ENCODE assay signal across 14 cellular contexts in the genomic region with DNA sequence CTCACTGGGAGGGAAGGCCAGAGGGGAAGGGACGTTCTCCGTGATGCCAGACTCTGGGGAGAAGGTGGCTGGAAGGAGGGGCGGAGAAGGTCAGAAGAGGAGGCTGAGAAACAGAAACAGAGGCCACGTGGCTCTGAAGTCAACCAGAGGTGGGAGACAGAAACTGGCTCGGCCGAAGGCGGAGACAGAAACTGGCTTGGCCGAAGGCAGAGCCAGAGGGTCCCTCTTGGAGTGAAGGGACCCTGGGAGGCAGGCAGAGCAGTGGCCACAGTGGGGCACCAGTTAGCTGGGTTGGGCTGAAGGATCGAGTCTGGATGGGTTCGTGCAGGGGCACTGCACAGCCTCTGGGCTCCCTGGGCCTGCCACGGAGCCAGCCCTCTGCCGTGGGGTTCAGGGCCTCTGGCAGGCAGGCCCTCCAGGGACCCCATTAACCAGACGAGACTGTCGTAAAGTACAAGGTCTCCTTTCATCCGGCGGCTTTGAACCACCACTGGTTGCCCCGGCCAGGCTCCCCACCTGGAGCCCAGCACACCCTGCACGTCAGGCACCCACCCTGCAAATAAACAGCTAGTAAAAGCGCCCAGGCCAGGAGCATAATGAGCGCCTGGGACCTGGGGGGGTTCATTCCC.
DNase-seq lines count a peak whose midpoint lies in the region; ATAC-seq and TF ChIP-seq lines count a peak whose summit lies in the region.
"Had no signal": no experiment of that assay in that cellular context is flagged by ENCODE, and none has a peak within 500 bp of the region (broad histone marks: within the 10 kb centered on the region; RNA-seq: fewer than 3 reads in every experiment).

No MANE protein-coding gene starts in this region.

- TF ChIP-seq CTCF in coronary artery (IDR thresholded peaks at IDR 0.05) (no peak), mucosa of descending colon (IDR thresholded peaks at IDR 0.05) (no peak), natural killer cell (IDR thresholded peaks at IDR 0.05) (no peak)

- no peak overlapping the region for H3K27ac ChIP-seq in coronary artery
- H3K27ac ChIP-seq: esophagus squamous epithelium had no signal

- H3K36me3 Mint-ChIP-seq in natural killer cell: no peaks in the 10 kb centered on the region
- H3K36me3 Mint-ChIP-seq in stimulated activated naive B cell treated with anti-CD40 and anti-IgM and Interleukin-4, amounts not matched to agents 10 μg/mL and 1 μg/mL and 100 μg/mL, for 72 hours: no peaks in the 10 kb centered on the region

- ATAC-seq in mucosa of descending colon (peak; percentile 61), HG02938 (IDR thresholded peaks at IDR 0.05; ENCODE audit: unreplicated experiment) (no peak), natural killer cell (no peak), HG02678 (IDR thresholded peaks at IDR 0.05; ENCODE audit: unreplicated experiment) (no peak)
- ATAC-seq in stimulated activated naive B cell treated with anti-CD40 and anti-IgM and Interleukin-4, amounts not matched to agents 10 μg/mL and 1 μg/mL and 100 μg/mL, for 72 hours (replicated peaks): no peak

- no peaks in the 10 kb centered on the region for H3K27me3 Mint-ChIP-seq in natural killer cell (ENCODE audit: low read depth in 2 of 2)
- peaks cover 15 to 23% of the 10 kb centered on the region in 2 donors for H3K27me3 Mint-ChIP-seq in stimulated activated naive B cell treated with anti-CD40 and anti-IgM and Interleukin-4, amounts not matched to agents 10 μg/mL and 1 μg/mL and 100 μg/mL, for 72 hours

- no peak overlapping the region for H3K4me3 ChIP-seq in coronary artery
- H3K4me3 ChIP-seq in mucosa of descending colon: no peak overlapping the region
- H3K4me3 ChIP-seq: esophagus squamous epithelium had no signal

- no peaks in the 10 kb centered on the region for H3K4me1 Mint-ChIP-seq in natural killer cell
- H3K4me1 Mint-ChIP-seq in stimulated activated naive B cell treated with anti-CD40 and anti-IgM and Interleukin-4, amounts not matched to agents 10 μg/mL and 1 μg/mL and 100 μg/mL, for 72 hours: no peaks in the 10 kb centered on the region

- H3K36me3 ChIP-seq in mucosa of descending colon (ENCODE audit: low read depth): no peaks in the 10 kb centered on the region

- H3K9me3 ChIP-seq in mucosa of descending colon: no peaks in the 10 kb centered on the region
- H3K9me3 ChIP-seq: esophagus squamous epithelium had no signal

- peak; percentile 29 for DNase-seq in AG20443 (ENCODE audit: low spot score)
- peak; percentile 72 for DNase-seq in HuH-7 (ENCODE audit: low spot score)
- peak; percentile 46 for DNase-seq in coronary artery (ENCODE audit: low spot score)
- peak in 1 of 3 donors; percentile 16 for DNase-seq in mucosa of descending colon
- DNase-seq in natural killer cell: no peak
- no peak for DNase-seq in stimulated activated naive B cell treated with anti-CD40 and anti-IgM and Interleukin-4, amounts not matched to agents 10 μg/mL and 1 μg/mL and 100 μg/mL, for 72 hours
- DNase-seq: activated CD4-positive, alpha-beta T cell treated with anti-CD3 and anti-CD28 coated beads for 48 hours; activated naive CD4-positive, alpha-beta T cell; COR-L47; esophagus squamous epithelium; NCI-H1436; substantia nigra had no signal

- H3K4me3 Mint-ChIP-seq in natural killer cell: no peak overlapping the region
- no peak overlapping the region for H3K4me3 Mint-ChIP-seq in stimulated activated naive B cell treated with anti-CD40 and anti-IgM and Interleukin-4, amounts not matched to agents 10 μg/mL and 1 μg/mL and 100 μg/mL, for 72 hours

- H3K27ac Mint-ChIP-seq in natural killer cell: no peak overlapping the region
- H3K27ac Mint-ChIP-seq in stimulated activated naive B cell treated with anti-CD40 and anti-IgM and Interleukin-4, amounts not matched to agents 10 μg/mL and 1 μg/mL and 100 μg/mL, for 72 hours: no peak overlapping the region

- no peaks in the 10 kb centered on the region for H3K9me3 Mint-ChIP-seq in natural killer cell
- no peaks in the 10 kb centered on the region for H3K9me3 Mint-ChIP-seq in stimulated activated naive B cell treated with anti-CD40 and anti-IgM and Interleukin-4, amounts not matched to agents 10 μg/mL and 1 μg/mL and 100 μg/mL, for 72 hours

- no peaks in the 10 kb centered on the region for H3K4me1 ChIP-seq in mucosa of descending colon (ENCODE audit: low read depth)

- intact Hi-C loops in mucosa of descending colon (cut with DNase I, micrococcal nuclease) (no loop called here), natural killer cell (cut with micrococcal nuclease) (no loop called here)

Comparison
In these comparisons a context has a peak if more than half of its experiments do, and no peak if none do; other contexts are left out.
1. DNase-seq: peak in AG20443 (single experiment), HuH-7 (single experiment) and coronary artery (single experiment); none in natural killer cell (single experiment) and stimulated activated naive B cell treated with anti-CD40 and anti-IgM and Interleukin-4, amounts not matched to agents 10 μg/mL and 1 μg/mL and 100 μg/mL, for 72 hours (single experiment).